In genomic region chr17:81666092-81666341, GRCh38 we compare ENCODE assay signal across 8 cellular contexts. TPM values are rescaled to one million over a fixed set of nuclear protein-coding genes. Genes with fewer than 3 reads are reported as not detected.
DNase-seq lines count a peak whose midpoint lies in the region; ATAC-seq and TF ChIP-seq lines count a peak whose summit lies in the region.

No MANE protein-coding gene starts in this region.

- POLR2A ChIA-PET in A673 (lab: Charles Lee; ENCODE audit: low non-redundant PET): no interaction called here

- TF ChIP-seq POLR2A in erythroblast (IDR thresholded peaks at IDR 0.05; ENCODE audit: low read length): no peak

- intact Hi-C loops in A673 (cut with micrococcal nuclease; ENCODE audit: unreplicated experiment): no loop called here
- intact Hi-C loops in colonic mucosa (cut with DNase I): no loop called here

- peaks cover 18% of the 10 kb centered on the region for H3K4me1 ChIP-seq in A673 (ENCODE audit: insufficient read depth, low read length, poor library complexity, severe bottlenecking)
- peaks cover 25% of the 10 kb centered on the region for H3K4me1 ChIP-seq in NT2/D1 (ENCODE audit: insufficient read depth, insufficient read length)
- H3K4me1 ChIP-seq in colonic mucosa: peaks cover 16% of the 10 kb centered on the region

- H3K4me3 Mint-ChIP-seq in mesothelial cell of epicardium: peak overlapping the region; percentile 91

- CTCF ChIA-PET in A673 (lab: Charles Lee): no interaction called here

- H3K36me3 ChIP-seq in A673 (ENCODE audit: insufficient read depth, low read length, poor library complexity, severe bottlenecking) (peaks cover 37% of the 10 kb centered on the region), NT2/D1 (ENCODE audit: insufficient read depth, insufficient read length, low read length) (peaks cover 54% of the 10 kb centered on the region), colonic mucosa (no peaks in the 10 kb centered on the region)

- H3K9me3 Mint-ChIP-seq in mesothelial cell of epicardium: no peaks in the 10 kb centered on the region

- ATAC-seq in GM19328 (IDR thresholded peaks at IDR 0.05; ENCODE audit: unreplicated experiment): peak; percentile 11

- H3K9me3 ChIP-seq in A673 (ENCODE audit: low read depth, low read length, poor library complexity, severe bottlenecking) (no peaks in the 10 kb centered on the region), NT2/D1 (ENCODE audit: insufficient read depth, low read length) (no peaks in the 10 kb centered on the region), colonic mucosa (no peaks in the 10 kb centered on the region)

- peak overlapping the region; percentile 98 for H3K27ac Mint-ChIP-seq in mesothelial cell of epicardium

- H3K27me3 ChIP-seq in A673 (replicated peaks; ENCODE audit: insufficient read depth, low read depth, low read length, poor library complexity) (no peaks in the 10 kb centered on the region), NT2/D1 (ENCODE audit: insufficient read depth, insufficient read length) (no peaks in the 10 kb centered on the region), colonic mucosa (no peaks in the 10 kb centered on the region)

- TSS peak; percentile 83 for BruUV-seq in A673 (replicated peaks; lab: Mats Ljungman, UMichigan)

- peaks cover 8% of the 10 kb centered on the region for H3K36me3 Mint-ChIP-seq in mesothelial cell of epicardium

- peaks cover 22% of the 10 kb centered on the region for H3K4me1 Mint-ChIP-seq in mesothelial cell of epicardium

- H3K9ac ChIP-seq in NT2/D1 (ENCODE audit: insufficient read length, low read depth): peak overlapping the region; percentile 100
- H3K9ac ChIP-seq in colonic mucosa (ENCODE audit: low read depth in 2 of 2, low read length in 2 of 2): peak overlapping the region; percentile 91 to 95

- TF ChIP-seq CTCF in A673 (conservative IDR thresholded peaks at IDR 0.05; ENCODE audit: low read depth, low read length) (no peak), colonic mucosa (IDR thresholded peaks at IDR 0.05) (no peak), mesothelial cell of epicardium (IDR thresholded peaks at IDR 0.05; ENCODE audit: unreplicated experiment) (no peak)

- H3K4me3 ChIP-seq in A673 (ENCODE audit: low read depth, low read length, poor library complexity, severe bottlenecking) (peak overlapping the region; percentile 93), NT2/D1 (ENCODE audit: insufficient read length, low read depth) (peak overlapping the region; percentile 93), colonic mucosa (peak overlapping the region; percentile 97)

- H3K27ac ChIP-seq in A673 (ENCODE audit: low read depth, low read length, poor library complexity, severe bottlenecking): peak overlapping the region; percentile 92
- H3K27ac ChIP-seq in colonic mucosa: peak overlapping the region; percentile 76

- DNase-seq in A673 (ENCODE audit: low spot score): peak; percentile 54
- no peak for DNase-seq in NT2/D1 (ENCODE audit: low read depth, low spot score)
- DNase-seq in colonic mucosa: peak; percentile 30
- DNase-seq in mesothelial cell of epicardium (ENCODE audit: low spot score in 2 of 2, unreplicated experiment in 2 of 2): no peak
- no peak for DNase-seq in H4 (ENCODE audit: low spot score)
- DNase-seq in erythroblast (lab: John Stamatoyannopoulos, UW): no peak
- DNase-seq in NCI-H1105 (lab: John Stamatoyannopoulos, UW): no peak

- H3K27me3 Mint-ChIP-seq in mesothelial cell of epicardium (ENCODE audit: low read depth): no peaks in the 10 kb centered on the region

RNA-seq across cellular contexts. Expression of gene OXLD1, which starts 0.4 kb away (rescaled TPM):
- total RNA-seq in A673 (2021) (36.1 and 44.6 TPM in 2 replicates), colonic mucosa (10 to 100 TPM; 21.7 to 42.8 TPM), mesothelial cell of epicardium (23.9 to 26.5 TPM (median 25.7 TPM) in 3 replicates)
- 36.3 and 47.4 TPM in 2 replicates for total RNA-seq in H4 (2014; rRNA removed; shearing (Covaris generic))

RNA-seq across cellular contexts. Expression of gene CCDC137, which starts 0.5 kb away (rescaled TPM):
- total RNA-seq in A673 (2021): 52.8 and 56.3 TPM in 2 replicates
- 10 to 100 TPM; 13.7 to 41.1 TPM for total RNA-seq in colonic mucosa
- total RNA-seq in mesothelial cell of epicardium: 16.3 to 19.6 TPM (median 17.5 TPM) in 3 replicates
- total RNA-seq in H4 (2014; rRNA removed; shearing (Covaris generic)): 10.7 and 16.7 TPM in 2 replicates

RNA-seq across cellular contexts. Expression of gene PDE6G, which starts 9.7 kb away (rescaled TPM):
- total RNA-seq in A673 (2021): 0.43 and 0.52 TPM in 2 replicates
- total RNA-seq in colonic mucosa: not detected
- 0.59 to 1.4 TPM (median 1.00 TPM) in 3 replicates for total RNA-seq in mesothelial cell of epicardium
- not detected in 2 replicates for total RNA-seq in H4 (2014; rRNA removed; shearing (Covaris generic))

RNA-seq across cellular contexts. Expression of gene ARL16, which starts 17.6 kb away (rescaled TPM):
- 62.8 and 67.4 TPM in 2 replicates for total RNA-seq in A673 (2021)
- total RNA-seq in colonic mucosa: 10 to 100 TPM; 24.6 to 25.0 TPM
- 42.8 to 44.7 TPM (median 44.5 TPM) in 3 replicates for total RNA-seq in mesothelial cell of epicardium
- total RNA-seq in H4 (2014; rRNA removed; shearing (Covaris generic)): 31.1 and 47.5 TPM in 2 replicates

RNA-seq across cellular contexts. Expression of gene HGS, which starts 17.8 kb away (rescaled TPM):
- 145 and 187 TPM in 2 replicates for total RNA-seq in A673 (2021)
- 100 to 1,000 TPM in 1 of 2 donors, 10 to 100 TPM in 1; 75.2 to 131 TPM for total RNA-seq in colonic mucosa
- total RNA-seq in mesothelial cell of epicardium: 114 to 122 TPM (median 119 TPM) in 3 replicates
- total RNA-seq in H4 (2014; rRNA removed; shearing (Covaris generic)): 26.6 and 38.3 TPM in 2 replicates

Comparison
In these comparisons a context has a peak if more than half of its experiments do, and no peak if none do; other contexts are left out.
1. DNase-seq: peak in A673 (single experiment) and colonic mucosa (single experiment); none in NT2/D1 (single experiment), mesothelial cell of epicardium (0 of 2), H4 (single experiment), erythroblast (0 of 2) and NCI-H1105 (single experiment).
2. Peak in every context shown above with its lines, with median percentiles within 50 percentile points of each other: H3K4me3 ChIP-seq.